Comparison of ENCODE assay signal across 13 cellular contexts in the genomic region with DNA sequence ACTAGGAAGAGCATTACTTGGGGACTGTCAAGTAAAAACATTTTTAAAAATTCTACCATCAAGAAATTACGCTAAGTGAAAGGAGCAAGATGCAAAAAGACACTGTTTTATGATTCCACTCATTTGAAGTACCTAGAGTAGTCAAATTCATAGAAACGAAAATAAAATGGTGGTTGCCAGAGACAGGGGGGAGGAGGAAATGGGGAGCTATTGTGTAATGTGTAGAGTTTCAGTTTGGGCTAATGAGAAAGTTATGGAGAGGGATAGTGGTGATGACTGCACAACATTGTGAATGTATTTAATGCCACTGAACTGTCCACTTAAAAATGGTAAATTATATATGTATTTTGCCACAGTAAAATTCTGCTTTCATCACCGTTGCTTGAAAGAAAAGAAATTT.
DNase-seq lines count a peak whose midpoint lies in the region; ATAC-seq and TF ChIP-seq lines count a peak whose summit lies in the region.
"Had no signal": no experiment of that assay in that cellular context is flagged by ENCODE, and none has a peak within 500 bp of the region (broad histone marks: within the 10 kb centered on the region; RNA-seq: fewer than 3 reads in every experiment).

No MANE protein-coding gene starts in this region.

- H3K27ac ChIP-seq in IMR-90 (ENCODE audit: insufficient read depth, low read length): no peak overlapping the region
- H3K27ac ChIP-seq: thyroid gland had no signal

- TF ChIP-seq RAD21 in IMR-90 (IDR thresholded peaks at IDR 0.05; ENCODE audit: low read length): no peak

- H3K27me3 Mint-ChIP-seq in activated CD8-positive, alpha-beta T cell treated with anti-CD3 and anti-CD28 coated beads for 36 hours: peaks cover 5% of the 10 kb centered on the region
- peaks cover 0 to 3% (median 0%) of the 10 kb centered on the region in 5 donors for H3K27me3 Mint-ChIP-seq in naive thymus-derived CD8-positive, alpha-beta T cell

- no peak overlapping the region for H3K9ac ChIP-seq in IMR-90 (ENCODE audit: low read depth, low read length)

- peak; percentile 59 for ATAC-seq in activated CD4-positive, CD25-positive, alpha-beta regulatory T cell treated with anti-CD3 and anti-CD28 coated beads, Interleukin-2, amount 50 U/mL, for 24 hours
- ATAC-seq in IMR-90 (ENCODE audit: low read depth) (no peak), HG03045 (IDR thresholded peaks at IDR 0.05; ENCODE audit: unreplicated experiment) (no peak)
- ATAC-seq in activated CD8-positive, alpha-beta T cell treated with anti-CD3 and anti-CD28 coated beads for 36 hours: peak; percentile 66
- ATAC-seq in naive thymus-derived CD8-positive, alpha-beta T cell: no peak

- H3K27me3 ChIP-seq in IMR-90 (ENCODE audit: control insufficient read depth, insufficient read depth, low read length): no peaks in the 10 kb centered on the region
- H3K27me3 ChIP-seq: thyroid gland had no signal

- H2AFZ ChIP-seq in IMR-90 (replicated peaks; ENCODE audit: low read length, poor library complexity): no peak overlapping the region

- peaks cover 3% of the 10 kb centered on the region; the same call in 1 of the 2 replicates for H3K9me1 ChIP-seq in IMR-90 (ENCODE audit: insufficient read depth, low read length)

- H3K18ac ChIP-seq in IMR-90 (ENCODE audit: low read depth, low read length): no peak overlapping the region

- H4K20me1 ChIP-seq in IMR-90 (ENCODE audit: insufficient read depth, low read length): 0 out of 2 replicates have a peak, but pooled peaks cover 5% of the 10 kb centered on the region

- H3K4me3 ChIP-seq in IMR-90 (ENCODE audit: insufficient read depth, low read depth, low read length): no peak overlapping the region
- H3K4me3 ChIP-seq: thyroid gland had no signal

- H2BK120ac ChIP-seq in IMR-90 (ENCODE audit: low read depth, low read length): no peak overlapping the region

- dilution Hi-C loops in IMR-90 (cut with HindIII; ENCODE audit: low sequenced_read_pairs, unreplicated experiment): no loop called here

- no peak overlapping the region for H4K5ac ChIP-seq in IMR-90 (ENCODE audit: low read depth, low read length)

- H3K4me2 ChIP-seq in IMR-90 (ENCODE audit: low read depth, low read length): no peak overlapping the region

- peaks cover 12 to 22% of the 10 kb centered on the region in 2 experiments; a peak in 3 of 4 replicates for H3K79me1 ChIP-seq in IMR-90 (ENCODE audit: low read depth in 1 of 2, low read length in 2 of 2)

- no peak for TF ChIP-seq CTCF in IMR-90 (conservative IDR thresholded peaks at IDR 0.05; ENCODE audit: low read depth, low read length)
- TF ChIP-seq CTCF in activated CD8-positive, alpha-beta T cell treated with anti-CD3 and anti-CD28 coated beads for 36 hours (IDR thresholded peaks at IDR 0.05): no peak

- DNase-seq in activated CD4-positive, CD25-positive, alpha-beta regulatory T cell treated with anti-CD3 and anti-CD28 coated beads, Interleukin-2, amount 50 U/mL, for 72 hours: no peak
- DNase-seq in IMR-90 (no peak), globus pallidus (ENCODE audit: low spot score) (no peak), SKM-1 treated with dmso at 0.1 percent for 144 hours (lab: John Stamatoyannopoulos, UW; ENCODE audit: unreplicated experiment) (no peak)
- DNase-seq in activated CD8-positive, alpha-beta T cell treated with anti-CD3 and anti-CD28 coated beads for 36 hours: no peak
- DNase-seq in naive thymus-derived CD8-positive, alpha-beta T cell: no peak
- DNase-seq: 8988T, Calu3, H7, NCI-H1436 treated with DMSO at 0.1 percent for 48 hours, thyroid gland had no signal

- H2BK5ac ChIP-seq in IMR-90 (ENCODE audit: low read depth, low read length, poor library complexity, severe bottlenecking): no peak overlapping the region

- H4K8ac ChIP-seq in IMR-90 (ENCODE audit: low read depth in 2 of 2, low read length in 2 of 2): no peak overlapping the region

- no peak overlapping the region for H3K23ac ChIP-seq in IMR-90 (ENCODE audit: low read depth, low read length)

- H3K36me3 Mint-ChIP-seq in activated CD8-positive, alpha-beta T cell treated with anti-CD3 and anti-CD28 coated beads for 36 hours (ENCODE audit: low read depth): no peaks in the 10 kb centered on the region
- no peaks in the 10 kb centered on the region for H3K36me3 Mint-ChIP-seq in naive thymus-derived CD8-positive, alpha-beta T cell

- TF ChIP-seq POLR2A in IMR-90 (IDR thresholded peaks at IDR 0.05; ENCODE audit: low read depth, low read length): no peak

- no peak overlapping the region for H3K4ac ChIP-seq in IMR-90 (ENCODE audit: low read depth, low read length)

- no peak overlapping the region for H4K91ac ChIP-seq in IMR-90 (ENCODE audit: insufficient read depth, low read depth, low read length)

- H3K14ac ChIP-seq in IMR-90 (replicated peaks; ENCODE audit: low read depth, low read length): no peak overlapping the region

- no peak overlapping the region for H2BK15ac ChIP-seq in IMR-90 (ENCODE audit: low read depth, low read length)

- H3K4me1 ChIP-seq in IMR-90 (ENCODE audit: control insufficient read depth, insufficient read depth, low read length): peaks cover 6% of the 10 kb centered on the region

- no peak overlapping the region for H2AK9ac ChIP-seq in IMR-90 (replicated peaks; ENCODE audit: low read depth, low read length, poor library complexity)

- POLR2A ChIA-PET in IMR-90 (lab: Charles Lee; ENCODE audit: unreplicated experiment): no interaction called here
- POLR2A ChIA-PET in activated CD8-positive, alpha-beta T cell treated with anti-CD3 and anti-CD28 coated beads for 36 hours (lab: Charles Lee): no interaction called here
- POLR2A ChIA-PET in naive thymus-derived CD8-positive, alpha-beta T cell (lab: Charles Lee): no interaction called here

- in situ Hi-C loops in IMR-90 (cut with MboI; ENCODE audit: low sequenced_read_pairs): no loop called here

- intact Hi-C loops in IMR-90 (cut with micrococcal nuclease): loop anchor here (10.0 kb wide), 1 partner anchor 256 kb away; no protein-coding TSS in a partner anchor
- intact Hi-C loops in activated CD8-positive, alpha-beta T cell treated with anti-CD3 and anti-CD28 coated beads for 36 hours (cut with micrococcal nuclease): loop anchor here (10.0 kb wide), 2 partner anchors 76 to 266 kb away; no protein-coding TSS in a partner anchor

- CTCF ChIA-PET in IMR-90 (lab: Yijun Ruan, JAX): no interaction called here
- CTCF ChIA-PET in activated CD8-positive, alpha-beta T cell treated with anti-CD3 and anti-CD28 coated beads for 36 hours (lab: Charles Lee): no interaction called here

- no peak overlapping the region for H3K56ac ChIP-seq in IMR-90 (ENCODE audit: extremely low read depth, insufficient read depth, low read length)

- no peak overlapping the region for H2AK5ac ChIP-seq in IMR-90 (ENCODE audit: low read depth, low read length)

- no peaks in the 10 kb centered on the region for H3K36me3 ChIP-seq in IMR-90 (ENCODE audit: control insufficient read depth, insufficient read depth, low read length)
- H3K36me3 ChIP-seq: thyroid gland had no signal

- no peaks in the 10 kb centered on the region for H3K9me3 ChIP-seq in IMR-90 (ENCODE audit: control insufficient read depth, insufficient read depth, low read length)
- H3K9me3 ChIP-seq: thyroid gland had no signal

- H3K4me3 Mint-ChIP-seq in activated CD8-positive, alpha-beta T cell treated with anti-CD3 and anti-CD28 coated beads for 36 hours: peak overlapping the region; percentile 67
- peak overlapping the region; percentile 34 to 77 (median 72) for H3K4me3 Mint-ChIP-seq in naive thymus-derived CD8-positive, alpha-beta T cell

- BruUV-seq in IMR-90 (replicated peaks; lab: Mats Ljungman, UMichigan): no TSS peak

- WGBS in IMR-90 (ENCODE audit: extremely low coverage in 2 of 2, insufficient read length in 1 of 2), 2 experiments: no CpG with 5 or more reads among the region's 3 CpGs

- peaks cover 23% of the 10 kb centered on the region for H3K4me1 Mint-ChIP-seq in activated CD8-positive, alpha-beta T cell treated with anti-CD3 and anti-CD28 coated beads for 36 hours (ENCODE audit: low read depth)
- H3K4me1 Mint-ChIP-seq in naive thymus-derived CD8-positive, alpha-beta T cell: peaks cover 0 to 24% (median 15%) of the 10 kb centered on the region in 4 donors

- H3K9me3 Mint-ChIP-seq in activated CD8-positive, alpha-beta T cell treated with anti-CD3 and anti-CD28 coated beads for 36 hours: no peaks in the 10 kb centered on the region
- peaks cover 0 to 2% (median 0%) of the 10 kb centered on the region in 9 donors for H3K9me3 Mint-ChIP-seq in naive thymus-derived CD8-positive, alpha-beta T cell

- H2BK20ac ChIP-seq in IMR-90 (ENCODE audit: low read depth, low read length): no peak overlapping the region

- H3K27ac Mint-ChIP-seq in activated CD8-positive, alpha-beta T cell treated with anti-CD3 and anti-CD28 coated beads for 36 hours: peak overlapping the region; percentile 61
- H3K27ac Mint-ChIP-seq in naive thymus-derived CD8-positive, alpha-beta T cell: peak overlapping the region in 7 of 10 donors; percentile 6 to 77 (median 57)

TF ChIP-seq in IMR-90, 13 proteins besides CTCF, POLR2A, EP300 and RAD21:
- TF ChIP-seq MAFK (IDR thresholded peaks at IDR 0.05; ENCODE audit: low read depth, low read length): no peak
- TF ChIP-seq CEBPB (IDR thresholded peaks at IDR 0.05; ENCODE audit: low read depth, low read length): 0 out of 2 replicates have a peak, but pooled peaks have one; percentile 14

Comparison
In these comparisons a context has a peak if more than half of its experiments do, and no peak if none do; other contexts are left out.
1. ATAC-seq: peak in activated CD4-positive, CD25-positive, alpha-beta regulatory T cell treated with anti-CD3 and anti-CD28 coated beads, Interleukin-2, amount 50 U/mL, for 24 hours (2 of 2) and activated CD8-positive, alpha-beta T cell treated with anti-CD3 and anti-CD28 coated beads for 36 hours (single experiment); none in IMR-90 (single experiment), naive thymus-derived CD8-positive, alpha-beta T cell (0 of 2) and HG03045 (single experiment).